31 cellular contexts compared by ENCODE assay signal in the genomic region with DNA sequence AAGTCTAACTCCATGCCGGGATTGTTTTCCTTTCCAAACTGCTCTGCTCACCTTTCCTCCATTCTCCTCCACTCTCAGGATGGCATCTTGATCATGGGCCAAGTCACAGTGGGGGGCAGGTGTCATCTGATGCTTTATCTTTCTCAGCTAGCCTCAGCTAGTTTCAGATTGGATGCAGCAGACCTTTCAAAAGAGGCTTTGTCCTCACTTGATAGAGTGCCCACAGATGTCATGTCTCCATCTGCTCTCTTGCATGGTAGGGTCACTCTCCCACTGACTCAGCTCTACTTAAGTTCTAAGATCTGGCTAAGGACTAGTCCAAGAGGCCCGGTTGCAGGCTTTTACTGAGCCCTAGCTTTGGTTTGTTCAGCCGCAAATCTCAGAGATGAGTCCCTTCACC.
DNase-seq lines count a peak whose midpoint lies in the region; ATAC-seq and TF ChIP-seq lines count a peak whose summit lies in the region.
"Had no signal": no experiment of that assay in that cellular context is flagged by ENCODE, and none has a peak within 500 bp of the region (broad histone marks: within the 10 kb centered on the region; RNA-seq: fewer than 3 reads in every experiment).

No MANE protein-coding gene starts in this region.

- H3K27ac Mint-ChIP-seq in glutamatergic neuron (ENCODE audit: unreplicated experiment): peak overlapping the region; percentile 41
- H3K27ac Mint-ChIP-seq in progenitor cell of endocrine pancreas: no peak overlapping the region
- no peak overlapping the region for H3K27ac Mint-ChIP-seq in activated CD8-positive, alpha-beta memory T cell treated with anti-CD3 and anti-CD28 coated beads, Interleukin-2, amount 10 ng/mL, durations not matched to agents 7 days and 5 days
- H3K27ac Mint-ChIP-seq: activated naive CD8-positive, alpha-beta T cell treated with anti-CD3 and anti-CD28 coated beads, Interleukin-2, amount 50 U/mL, for 24 hours; CD8-positive, alpha-beta memory T cell; endodermal cell; memory B cell; nephron progenitor cell; WTC11 had no signal

- H3K4me1 Mint-ChIP-seq in glutamatergic neuron (ENCODE audit: low read depth, unreplicated experiment) (peaks cover 14% of the 10 kb centered on the region), progenitor cell of endocrine pancreas (ENCODE audit: low read depth) (peaks cover 20% of the 10 kb centered on the region)
- H3K4me1 Mint-ChIP-seq in activated CD8-positive, alpha-beta memory T cell treated with anti-CD3 and anti-CD28 coated beads, Interleukin-2, amount 10 ng/mL, durations not matched to agents 7 days and 5 days: no peaks in the 10 kb centered on the region
- H3K4me1 Mint-ChIP-seq: activated naive CD8-positive, alpha-beta T cell treated with anti-CD3 and anti-CD28 coated beads, Interleukin-2, amount 50 U/mL, for 24 hours; CD8-positive, alpha-beta memory T cell; memory B cell; WTC11 had no signal

- H3K14ac ChIP-seq in IMR-90 (replicated peaks; ENCODE audit: low read depth, low read length): 0 out of 2 replicates have a peak overlapping the region, but pooled peaks have one; percentile 52

- peak overlapping the region; percentile 50 for H2AK9ac ChIP-seq in IMR-90 (replicated peaks; ENCODE audit: low read depth, low read length, poor library complexity)

- ATAC-seq in IMR-90 (ENCODE audit: low read depth) (no peak), HG03135 (IDR thresholded peaks at IDR 0.05; ENCODE audit: unreplicated experiment) (no peak)
- ATAC-seq in activated CD8-positive, alpha-beta memory T cell treated with anti-CD3 and anti-CD28 coated beads, Interleukin-2, amount 10 ng/mL, durations not matched to agents 7 days and 5 days: no peak
- ATAC-seq: activated naive CD8-positive, alpha-beta T cell treated with anti-CD3 and anti-CD28 coated beads, Interleukin-2, amount 50 U/mL, for 24 hours; activated T-cell treated with anti-CD3 and anti-CD28 coated beads, Interleukin-2, amount 50 U/mL, for 4 hours; K562; left lung; stimulated activated naive CD8-positive, alpha-beta T cell treated with anti-CD3 and anti-CD28 coated beads, Interleukin-15, Interleukin-2, amounts not matched to agents 100 U/mL and 50 U/mL, for 24 hours; WTC11 had no signal

- H4K91ac ChIP-seq in IMR-90 (ENCODE audit: insufficient read depth, low read depth, low read length): peak overlapping the region; percentile 90

- 83% methylated on average over 1 of the region's 3 CpGs; no CpG with 5 or more reads in 1 of the 2 experiments for WGBS in IMR-90 (ENCODE audit: extremely low coverage in 2 of 2, insufficient read length in 1 of 2), 2 experiments

- TF ChIP-seq RAD21 in IMR-90 (IDR thresholded peaks at IDR 0.05; ENCODE audit: low read length): no peak

- peaks cover 4% of the 10 kb centered on the region; the same call in 1 of the 2 replicates for H3K4me1 ChIP-seq in IMR-90 (ENCODE audit: control insufficient read depth, insufficient read depth, low read length)
- H3K4me1 ChIP-seq: BE2C, left lung, right atrium auricular region had no signal

- H3K23ac ChIP-seq in IMR-90 (ENCODE audit: low read depth, low read length): peak overlapping the region; percentile 53; the same call in 1 of the 2 replicates

- POLR2A ChIA-PET in IMR-90 (lab: Charles Lee; ENCODE audit: unreplicated experiment): no interaction called here

- H3K36me3 Mint-ChIP-seq in glutamatergic neuron (ENCODE audit: unreplicated experiment) (no peaks in the 10 kb centered on the region), progenitor cell of endocrine pancreas (ENCODE audit: insufficient read depth) (peaks cover 2% of the 10 kb centered on the region)
- H3K36me3 Mint-ChIP-seq in activated CD8-positive, alpha-beta memory T cell treated with anti-CD3 and anti-CD28 coated beads, Interleukin-2, amount 10 ng/mL, durations not matched to agents 7 days and 5 days: no peaks in the 10 kb centered on the region
- H3K36me3 Mint-ChIP-seq: CD8-positive, alpha-beta memory T cell; memory B cell had no signal

- no peaks in the 10 kb centered on the region for H3K36me3 ChIP-seq in IMR-90 (ENCODE audit: control insufficient read depth, insufficient read depth, low read length)
- H3K36me3 ChIP-seq: BE2C, left lung, MG63, ovary, right atrium auricular region had no signal

- peaks cover 4% of the 10 kb centered on the region for H3K9me1 ChIP-seq in IMR-90 (ENCODE audit: insufficient read depth, low read length)

- intact Hi-C loops in IMR-90 (cut with micrococcal nuclease): no loop called here

- DNase-seq in A172 (ENCODE audit: low spot score): peak; percentile 26
- no peak for DNase-seq in IMR-90
- DNase-seq in NCI-H524 treated with DMSO at 0.1 percent for 48 hours (lab: John Stamatoyannopoulos, UW): peak; percentile 55
- no peak for DNase-seq in glutamatergic neuron
- no peak for DNase-seq in progenitor cell of endocrine pancreas (ENCODE audit: low spot score, unreplicated experiment)
- no peak for DNase-seq in activated CD8-positive, alpha-beta memory T cell treated with anti-CD3 and anti-CD28 coated beads, Interleukin-2, amount 10 ng/mL, durations not matched to agents 7 days and 5 days
- DNase-seq: activated CD4-positive, alpha-beta T cell treated with anti-CD3 and anti-CD28 coated beads, Interleukin-2, amount 50 U/mL, for 1 hour; activated naive CD4-positive, alpha-beta T cell; activated naive CD8-positive, alpha-beta T cell treated with anti-CD3 and anti-CD28 coated beads, Interleukin-2, amount 50 U/mL, for 24 hours; activated T-cell treated with anti-CD3 and anti-CD28 coated beads, Interleukin-2, amount 50 U/mL, for 4 hours; BE2C; caudate nucleus; CD8-positive, alpha-beta memory T cell; dermis blood vessel endothelial cell; DMS153; endodermal cell; left lung; MG63; NCI-H1105 treated with DMSO at 0.1 percent for 48 hours; NCI-H2081; NCI-H446 treated with DMSO at 0.1 percent for 48 hours; nephron progenitor cell; ovary; small intestine; stimulated activated naive CD8-positive, alpha-beta T cell treated with anti-CD3 and anti-CD28 coated beads, Interleukin-15, Interleukin-2, amounts not matched to agents 100 U/mL and 50 U/mL, for 24 hours had no signal

- BruUV-seq in IMR-90 (replicated peaks; lab: Mats Ljungman, UMichigan): no TSS peak

- peaks cover 2% of the 10 kb centered on the region for H3K27me3 Mint-ChIP-seq in glutamatergic neuron (ENCODE audit: unreplicated experiment)
- peaks cover 7% of the 10 kb centered on the region for H3K27me3 Mint-ChIP-seq in progenitor cell of endocrine pancreas
- H3K27me3 Mint-ChIP-seq in activated CD8-positive, alpha-beta memory T cell treated with anti-CD3 and anti-CD28 coated beads, Interleukin-2, amount 10 ng/mL, durations not matched to agents 7 days and 5 days: peaks cover 2% of the 10 kb centered on the region
- H3K27me3 Mint-ChIP-seq: memory B cell had no signal

- CTCF ChIA-PET in IMR-90 (lab: Yijun Ruan, JAX): no interaction called here
- CTCF ChIA-PET in activated CD8-positive, alpha-beta memory T cell treated with anti-CD3 and anti-CD28 coated beads, Interleukin-2, amount 10 ng/mL, durations not matched to agents 7 days and 5 days (lab: Charles Lee): no interaction called here

- no peak overlapping the region for H4K5ac ChIP-seq in IMR-90 (ENCODE audit: low read depth, low read length)

- H2AFZ ChIP-seq in IMR-90 (replicated peaks; ENCODE audit: low read length, poor library complexity): peak overlapping the region; percentile 47

- TF ChIP-seq CTCF in IMR-90 (conservative IDR thresholded peaks at IDR 0.05; ENCODE audit: low read depth, low read length) (no peak), glutamatergic neuron (IDR thresholded peaks at IDR 0.05; ENCODE audit: partially characterized antibody, unreplicated experiment) (no peak), progenitor cell of endocrine pancreas (IDR thresholded peaks at IDR 0.05; ENCODE audit: unreplicated experiment) (no peak)

- no peak overlapping the region for H3K4me3 ChIP-seq in IMR-90 (ENCODE audit: insufficient read depth, low read depth, low read length)
- H3K4me3 ChIP-seq: K562, left lung, MG63, ovary, right atrium auricular region had no signal

- H3K4me3 Mint-ChIP-seq in glutamatergic neuron (ENCODE audit: unreplicated experiment) (no peak overlapping the region), progenitor cell of endocrine pancreas (ENCODE audit: low read depth) (no peak overlapping the region)
- H3K4me3 Mint-ChIP-seq in activated CD8-positive, alpha-beta memory T cell treated with anti-CD3 and anti-CD28 coated beads, Interleukin-2, amount 10 ng/mL, durations not matched to agents 7 days and 5 days: no peak overlapping the region
- H3K4me3 Mint-ChIP-seq: activated naive CD8-positive, alpha-beta T cell treated with anti-CD3 and anti-CD28 coated beads, Interleukin-2, amount 50 U/mL, for 24 hours; activated T-cell treated with anti-CD3 and anti-CD28 coated beads, Interleukin-2, amount 50 U/mL, for 4 hours; CD8-positive, alpha-beta memory T cell; endodermal cell; memory B cell; nephron progenitor cell; WTC11 had no signal

- peak overlapping the region; percentile 33; the same call in 1 of the 2 replicates for H2AK5ac ChIP-seq in IMR-90 (ENCODE audit: low read depth, low read length)

- no peaks in the 10 kb centered on the region for H3K27me3 ChIP-seq in IMR-90 (ENCODE audit: control insufficient read depth, insufficient read depth, low read length)
- H3K27me3 ChIP-seq: BE2C, left lung, MG63, ovary, right atrium auricular region had no signal

- H3K9ac ChIP-seq in IMR-90 (ENCODE audit: low read depth, low read length): no peak overlapping the region

- TF ChIP-seq POLR2A in IMR-90 (IDR thresholded peaks at IDR 0.05; ENCODE audit: low read depth, low read length): no peak

- H3K9me3 ChIP-seq in IMR-90 (ENCODE audit: control insufficient read depth, insufficient read depth, low read length): 0 out of 2 replicates have a peak, but pooled peaks cover 4% of the 10 kb centered on the region
- H3K9me3 ChIP-seq: BE2C, left lung, MG63, ovary, right atrium auricular region had no signal

- peak overlapping the region; percentile 88 for H2BK120ac ChIP-seq in IMR-90 (ENCODE audit: low read depth, low read length)

- no peak overlapping the region for H3K18ac ChIP-seq in IMR-90 (ENCODE audit: low read depth, low read length)

- in situ Hi-C loops in IMR-90 (cut with MboI; ENCODE audit: low sequenced_read_pairs): no loop called here

- no peaks in the 10 kb centered on the region for H4K20me1 ChIP-seq in IMR-90 (ENCODE audit: insufficient read depth, low read length)

- peak overlapping the region in 1 of 2 experiments; percentile 80; a peak in 3 of 4 replicates for H4K8ac ChIP-seq in IMR-90 (ENCODE audit: low read depth in 2 of 2, low read length in 2 of 2)

- H3K4ac ChIP-seq in IMR-90 (ENCODE audit: low read depth, low read length): peak overlapping the region; percentile 81

- H3K56ac ChIP-seq in IMR-90 (ENCODE audit: extremely low read depth, insufficient read depth, low read length): no peak overlapping the region

- H3K9me3 Mint-ChIP-seq in glutamatergic neuron (ENCODE audit: unreplicated experiment) (no peaks in the 10 kb centered on the region), progenitor cell of endocrine pancreas (ENCODE audit: low read depth) (peaks cover 3% of the 10 kb centered on the region)
- no peaks in the 10 kb centered on the region for H3K9me3 Mint-ChIP-seq in activated CD8-positive, alpha-beta memory T cell treated with anti-CD3 and anti-CD28 coated beads, Interleukin-2, amount 10 ng/mL, durations not matched to agents 7 days and 5 days (ENCODE audit: low read depth)
- H3K9me3 Mint-ChIP-seq: activated naive CD8-positive, alpha-beta T cell treated with anti-CD3 and anti-CD28 coated beads, Interleukin-2, amount 50 U/mL, for 24 hours; activated T-cell treated with anti-CD3 and anti-CD28 coated beads, Interleukin-2, amount 50 U/mL, for 4 hours; CD8-positive, alpha-beta memory T cell; memory B cell had no signal

- dilution Hi-C loops in IMR-90 (cut with HindIII; ENCODE audit: low sequenced_read_pairs, unreplicated experiment): no loop called here

- peak overlapping the region; percentile 66; the same call in 1 of the 3 replicates for H2BK15ac ChIP-seq in IMR-90 (ENCODE audit: low read depth, low read length)

- no peak overlapping the region for H3K27ac ChIP-seq in IMR-90 (ENCODE audit: insufficient read depth, low read length)
- H3K27ac ChIP-seq: left lung, ovary, right atrium auricular region, RWPE1 had no signal

- no peak overlapping the region for H2BK5ac ChIP-seq in IMR-90 (ENCODE audit: low read depth, low read length, poor library complexity, severe bottlenecking)

- H3K79me1 ChIP-seq in IMR-90 (ENCODE audit: low read depth in 1 of 2, low read length in 2 of 2): no peaks in the 10 kb centered on the region

- H2BK20ac ChIP-seq in IMR-90 (ENCODE audit: low read depth, low read length): peak overlapping the region; percentile 80; the same call in 1 of the 2 replicates

- no peak overlapping the region for H3K4me2 ChIP-seq in IMR-90 (ENCODE audit: low read depth, low read length)

Comparison
In these comparisons a context has a peak if more than half of its experiments do, and no peak if none do; other contexts are left out.
1. DNase-seq: peak in A172 (single experiment) and NCI-H524 treated with DMSO at 0.1 percent for 48 hours (single experiment); none in IMR-90 (single experiment), glutamatergic neuron (single experiment), progenitor cell of endocrine pancreas (single experiment) and activated CD8-positive, alpha-beta memory T cell treated with anti-CD3 and anti-CD28 coated beads, Interleukin-2, amount 10 ng/mL, durations not matched to agents 7 days and 5 days (single experiment).